9 cellular contexts compared by ENCODE assay signal in genomic region chr9:89425024-89425805, GRCh38.
DNase-seq lines count a peak whose midpoint lies in the region; TF ChIP-seq lines count a peak whose summit lies in the region.
"Had no signal": no experiment of that assay in that cellular context is flagged by ENCODE, and none has a peak within 500 bp of the region (broad histone marks: within the 10 kb centered on the region; RNA-seq: fewer than 3 reads in every experiment).

No MANE protein-coding gene starts in this region.

- H3K27ac ChIP-seq in SU-DHL-6 (ENCODE audit: low read depth, low read length) = 0 out of 2 replicates have a peak overlapping the region, but pooled peaks have one; percentile 81
- H3K27ac ChIP-seq in duodenal mucosa (ENCODE audit: low read depth, low read length) = peak overlapping the region; percentile 30

- no peaks in the 10 kb centered on the region for H3K27me3 Mint-ChIP-seq in mesothelial cell of epicardium (ENCODE audit: low read depth)

- H3K27me3 ChIP-seq in SU-DHL-6 (ENCODE audit: low read length) = no peaks in the 10 kb centered on the region
- no peaks in the 10 kb centered on the region for H3K27me3 ChIP-seq in duodenal mucosa (ENCODE audit: control insufficient read depth in 1 of 2, insufficient read depth in 2 of 2, low read length in 2 of 2)

- H3K36me3 ChIP-seq in SU-DHL-6 (ENCODE audit: low read length) (no peaks in the 10 kb centered on the region), duodenal mucosa (ENCODE audit: control insufficient read depth in 1 of 2, insufficient read depth in 2 of 2, low read length in 2 of 2) (no peaks in the 10 kb centered on the region)

- no peaks in the 10 kb centered on the region for H3K79me2 ChIP-seq in SU-DHL-6 (ENCODE audit: insufficient read depth, low read length)

- no peaks in the 10 kb centered on the region for H3K4me1 Mint-ChIP-seq in mesothelial cell of epicardium

- H4K20me1 ChIP-seq in SU-DHL-6 (ENCODE audit: low read depth, low read length) = no peaks in the 10 kb centered on the region

- H3K4me3 ChIP-seq in SU-DHL-6 (ENCODE audit: insufficient read depth, low read length, poor library complexity, severe bottlenecking) (no peak overlapping the region), duodenal mucosa (ENCODE audit: low read depth in 1 of 2, low read length in 2 of 2) (no peak overlapping the region)

- DNase-seq in stimulated activated CD4-positive, alpha-beta T cell treated with anti-CD3 and anti-CD28 coated beads, Interleukin-15, amount 100 ng/mL, for 24 hours = peak; percentile 47
- DNase-seq in stimulated activated CD4-positive, alpha-beta T cell treated with anti-CD3 and anti-CD28 coated beads, Interleukin-4, amount 100 ng/mL, for 1 hour = no peak
- DNase-seq in hippocampal formation (lab: John Stamatoyannopoulos, UW) (no peak), HT-29 (ENCODE audit: low spot score) (no peak), mesothelial cell of epicardium (ENCODE audit: low spot score in 2 of 2, unreplicated experiment in 2 of 2) (no peak), C1 segment of cervical spinal cord (lab: John Stamatoyannopoulos, UW) (no peak)
- DNase-seq: NCI-H345 had no signal

- H3K9me3 ChIP-seq in SU-DHL-6 (ENCODE audit: insufficient read depth, low read length) = no peaks in the 10 kb centered on the region
- no peaks in the 10 kb centered on the region for H3K9me3 ChIP-seq in duodenal mucosa (ENCODE audit: control insufficient read depth in 1 of 2, low read length in 2 of 2)

- H2AFZ ChIP-seq in SU-DHL-6 (ENCODE audit: low read depth, low read length, severe bottlenecking) = no peak overlapping the region

- no peak for TF ChIP-seq CTCF in SU-DHL-6 (IDR thresholded peaks at IDR 0.05; ENCODE audit: insufficient read depth, low read length, poor library complexity, severe bottlenecking)
- no peak for TF ChIP-seq CTCF in mesothelial cell of epicardium (IDR thresholded peaks at IDR 0.05; ENCODE audit: unreplicated experiment)

- H3F3A ChIP-seq in SU-DHL-6 (ENCODE audit: insufficient read depth) = peaks cover 19% of the 10 kb centered on the region

- H3K4me3 Mint-ChIP-seq in mesothelial cell of epicardium = no peak overlapping the region

- peaks cover 30 to 57% of the 10 kb centered on the region in 2 donors for H3K4me1 ChIP-seq in duodenal mucosa (ENCODE audit: control insufficient read depth in 1 of 2, insufficient read depth in 2 of 2, low read length in 2 of 2)

- no peaks in the 10 kb centered on the region for H3K9me2 ChIP-seq in SU-DHL-6 (replicated peaks; ENCODE audit: insufficient read depth, low read length)

- H3K4me2 ChIP-seq in SU-DHL-6 (ENCODE audit: low read depth, low read length, poor library complexity, severe bottlenecking) = peak overlapping the region; percentile 47

- no peaks in the 10 kb centered on the region for H3K9me3 Mint-ChIP-seq in mesothelial cell of epicardium

- H3K9ac ChIP-seq in SU-DHL-6 (ENCODE audit: low read length) (peak overlapping the region; percentile 40; the same call in 1 of the 2 replicates), duodenal mucosa (ENCODE audit: low read depth in 1 of 2, low read length in 2 of 2) (no peak overlapping the region)

- H3K36me3 Mint-ChIP-seq in mesothelial cell of epicardium = no peaks in the 10 kb centered on the region

- no peak overlapping the region for H3K27ac Mint-ChIP-seq in mesothelial cell of epicardium
